ENCODE assay signal across 8 cellular contexts in the genomic region with DNA sequence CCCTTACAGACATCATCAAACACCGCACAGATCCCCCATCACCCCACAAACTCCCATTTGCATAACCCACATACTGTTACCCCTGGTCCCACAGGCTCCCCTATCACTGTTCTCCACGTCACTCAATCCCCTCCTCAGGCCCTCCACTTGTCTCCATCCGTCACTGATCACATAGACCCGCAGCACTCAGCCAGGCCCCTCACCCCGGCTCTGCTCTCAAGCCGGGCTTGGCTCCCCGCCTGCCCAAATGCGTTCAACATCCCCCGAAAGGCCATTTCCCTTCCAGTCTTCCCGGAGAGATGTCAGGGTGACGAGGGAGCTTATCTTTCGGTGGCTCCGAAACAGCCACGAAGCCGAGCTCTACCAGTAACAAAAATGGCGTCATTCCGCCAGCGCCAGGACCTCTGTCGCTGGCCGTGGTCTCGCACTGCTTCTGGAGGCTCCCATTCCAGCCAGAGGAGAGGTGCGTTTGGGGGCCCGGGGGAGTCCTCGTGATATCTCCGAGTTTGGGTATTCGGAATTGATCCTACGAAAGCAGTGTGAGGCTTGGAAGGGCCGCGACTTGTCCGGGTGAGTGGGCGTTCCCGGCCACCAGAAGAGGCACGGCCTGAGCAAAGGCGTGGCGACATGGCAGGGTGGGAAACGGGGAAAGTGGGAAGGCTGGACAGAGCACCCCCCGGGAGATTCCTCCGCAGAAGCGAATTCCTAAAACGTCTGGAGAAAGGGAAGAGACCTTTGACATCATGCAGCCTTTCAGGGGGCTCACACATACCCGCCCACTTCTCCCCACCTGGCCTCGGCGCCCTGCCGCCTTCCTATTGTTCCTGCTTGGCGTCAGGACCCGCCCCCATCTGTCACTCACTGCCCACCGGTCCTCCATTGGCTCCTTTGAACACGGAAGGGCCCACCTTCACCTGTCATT. TPM values are rescaled to one million over a fixed set of nuclear protein-coding genes. Genes with fewer than 3 reads are reported as not detected.
DNase-seq lines count a peak whose midpoint lies in the region; ATAC-seq and TF ChIP-seq lines count a peak whose summit lies in the region.

A gene (minus strand): TSS at position 577 of the 922 bp plus-strand sequence. CDS start 4,754 bp downstream, outside the sequence.

- peak; percentile 89 for ATAC-seq in GM19351 (IDR thresholded peaks at IDR 0.05; ENCODE audit: unreplicated experiment)

- H3K27ac ChIP-seq in HL-60 (replicated peaks) (no peak within 1 kb of the TSS), suprapubic skin (peak within 1 kb of the TSS; percentile 75)

- no peak for TF ChIP-seq EP300 in suprapubic skin (IDR thresholded peaks at IDR 0.05)

- H3K9me3 ChIP-seq in suprapubic skin = no peaks in the 10 kb centered on the region

- no peaks in the 10 kb centered on the region for H3K4me1 ChIP-seq in suprapubic skin

- H3K27me3 ChIP-seq in HL-60 (ENCODE audit: insufficient read depth, poor library complexity, severe bottlenecking) = no peaks in the 10 kb centered on the region
- H3K27me3 ChIP-seq in suprapubic skin = no peaks in the 10 kb centered on the region

- H3K4me3 ChIP-seq in HL-60 (replicated peaks; ENCODE audit: insufficient read depth, low read length) (peak within 1 kb of the TSS; percentile 43), suprapubic skin (peak within 1 kb of the TSS; percentile 68)

- no peak for TF ChIP-seq POLR2A in suprapubic skin (IDR thresholded peaks at IDR 0.05)

- peak; percentile 80 for DNase-seq in Ammon's horn (ENCODE audit: low spot score)
- no peak for DNase-seq in HL-60 (ENCODE audit: low read depth in 1 of 2, low spot score in 1 of 2)
- peak; percentile 53 for DNase-seq in RKO (ENCODE audit: low spot score)
- DNase-seq in activated naive CD4-positive, alpha-beta T cell treated with anti-CD3 and anti-CD28 coated beads, Interleukin-2, amount 50 U/mL, for 16 hours = peak; percentile 66
- peak; percentile 55 for DNase-seq in globus pallidus (ENCODE audit: low spot score)
- peak in 53 of 56 donors; percentile 3 to 69 (median 42) for DNase-seq in nucleus accumbens (lab: John Stamatoyannopoulos, UW)
- DNase-seq in suprapubic skin (ENCODE audit: low spot score in 2 of 2) = peak; percentile 68 to 80

- TF ChIP-seq CTCF in HL-60 (IDR thresholded peaks at IDR 0.05; ENCODE audit: insufficient read depth, low read length) = no peak
- TF ChIP-seq CTCF in suprapubic skin (IDR thresholded peaks at IDR 0.05) = no peak

- H3K36me3 ChIP-seq in suprapubic skin = no peaks in the 10 kb centered on the region

- 53% methylated on average over 41 of the region's 48 CpGs for WGBS in suprapubic skin

RNA-seq across cellular contexts. Expression of the gene that starts here (rescaled TPM):
- total RNA-seq in suprapubic skin = 1 to 10 TPM; 2.0 to 9.8 (median 3.6) TPM

Comparison
In these comparisons a context has a peak if more than half of its experiments do, and no peak if none do; other contexts are left out.
1. DNase-seq: peak in Ammon's horn (single experiment), RKO (single experiment), activated naive CD4-positive, alpha-beta T cell treated with anti-CD3 and anti-CD28 coated beads, Interleukin-2, amount 50 U/mL, for 16 hours (single experiment), globus pallidus (single experiment), nucleus accumbens (53 of 56) and suprapubic skin (2 of 2); none in HL-60 (0 of 2).